ENCODE assay signal across 9 cellular contexts in the genomic region with DNA sequence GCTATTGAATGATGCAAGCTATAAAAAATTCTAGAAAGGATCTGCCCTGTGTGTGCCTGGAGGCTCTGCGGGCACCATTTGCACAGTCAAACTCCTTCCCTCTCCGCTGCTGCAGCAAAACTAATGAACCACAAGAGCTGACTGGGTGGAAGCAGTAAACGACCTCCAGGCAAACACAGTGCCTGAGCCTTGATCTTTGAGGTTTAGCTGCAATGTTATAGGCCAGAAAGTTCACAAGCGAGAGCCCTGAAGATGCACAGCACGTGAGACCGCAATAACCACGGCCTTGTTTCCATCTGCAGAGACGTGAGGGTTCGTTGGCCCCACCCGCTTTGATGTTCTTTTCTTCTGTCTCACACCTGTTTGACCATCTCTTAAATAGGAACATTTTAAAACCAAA.
A peak's percentile ranks its signal among the peaks of the same experiment; 100 is the strongest.
DNase-seq lines count a peak whose midpoint lies in the region; ATAC-seq and TF ChIP-seq lines count a peak whose summit lies in the region.
"Had no signal": no experiment of that assay in that cellular context is flagged by ENCODE, and none has a peak within 500 bp of the region (broad histone marks: within the 10 kb centered on the region; RNA-seq: fewer than 3 reads in every experiment).

No MANE protein-coding gene starts in this region.

- H3K36me3 ChIP-seq in endodermal cell (ENCODE audit: control insufficient read depth, insufficient read depth, low read length): no peaks in the 10 kb centered on the region

- no peak overlapping the region for H3K9ac ChIP-seq in endodermal cell (ENCODE audit: extremely low read depth, low read length, poor library complexity, severe bottlenecking)

- H3K9me3 Mint-ChIP-seq in endodermal cell: peaks cover 31% of the 10 kb centered on the region

- DNase-seq in NAMALWA (ENCODE audit: low spot score): peak; percentile 94
- peak; percentile 54 for DNase-seq in activated T-cell treated with anti-CD3 and anti-CD28 coated beads, Interleukin-2, amount 50 U/mL, for 1 hour
- DNase-seq in stimulated activated CD4-positive, alpha-beta T cell treated with anti-CD3 and anti-CD28 coated beads, Interleukin-4, amount 100 ng/mL, for 48 hours (ENCODE audit: low read depth in 2 of 2): peak; percentile 18 to 32
- no peak for DNase-seq in NCI-H1694 (lab: John Stamatoyannopoulos, UW)
- no peak for DNase-seq in NCI-H748 (lab: John Stamatoyannopoulos, UW; ENCODE audit: unreplicated experiment)
- DNase-seq in iPS-NIHi7 (ENCODE audit: extremely low spot score): no peak
- no peak for DNase-seq in endodermal cell

- peaks cover 28% of the 10 kb centered on the region for H3K9me3 ChIP-seq in endodermal cell (ENCODE audit: control insufficient read depth, low read length)

- no peak overlapping the region for H3K4me3 ChIP-seq in endodermal cell (ENCODE audit: low read length)

- no peaks in the 10 kb centered on the region for H3K27me3 ChIP-seq in endodermal cell (ENCODE audit: control insufficient read depth, insufficient read depth, low read length, poor library complexity, severe bottlenecking)

- no peak overlapping the region for H3K4me3 Mint-ChIP-seq in endodermal cell

- TF ChIP-seq CTCF in endodermal cell (conservative IDR thresholded peaks at IDR 0.05): no peak

- no peak overlapping the region for H3K27ac Mint-ChIP-seq in endodermal cell

- H3K36me3 Mint-ChIP-seq in endodermal cell (ENCODE audit: low read depth): peaks cover 3% of the 10 kb centered on the region

- no peaks in the 10 kb centered on the region for H3K4me1 ChIP-seq in endodermal cell (ENCODE audit: control insufficient read depth, insufficient read depth, low read length)

- H3K4me1 Mint-ChIP-seq in endodermal cell: no peaks in the 10 kb centered on the region

- peak; percentile 59 for ATAC-seq in GM19397 (IDR thresholded peaks at IDR 0.05; ENCODE audit: unreplicated experiment)
- ATAC-seq: left lobe of liver had no signal

- H3K27ac ChIP-seq in endodermal cell (ENCODE audit: low read depth, low read length): no peak overlapping the region

- peaks cover 2% of the 10 kb centered on the region for H3K27me3 Mint-ChIP-seq in endodermal cell (ENCODE audit: insufficient read depth)

- WGBS in endodermal cell (ENCODE audit: insufficient coverage in 1 of 2, insufficient read length in 1 of 2), 2 experiments: 89 to 94% methylated on average over 6 to 10 of the region's 10 CpGs

Comparison
In these comparisons a context has a peak if more than half of its experiments do, and no peak if none do; other contexts are left out.
1. DNase-seq: peak in NAMALWA (single experiment), activated T-cell treated with anti-CD3 and anti-CD28 coated beads, Interleukin-2, amount 50 U/mL, for 1 hour (single experiment) and stimulated activated CD4-positive, alpha-beta T cell treated with anti-CD3 and anti-CD28 coated beads, Interleukin-4, amount 100 ng/mL, for 48 hours (2 of 2); none in NCI-H1694 (single experiment), NCI-H748 (single experiment), iPS-NIHi7 (single experiment) and endodermal cell (single experiment).